12 cellular contexts compared by ENCODE assay signal in the genomic region with DNA sequence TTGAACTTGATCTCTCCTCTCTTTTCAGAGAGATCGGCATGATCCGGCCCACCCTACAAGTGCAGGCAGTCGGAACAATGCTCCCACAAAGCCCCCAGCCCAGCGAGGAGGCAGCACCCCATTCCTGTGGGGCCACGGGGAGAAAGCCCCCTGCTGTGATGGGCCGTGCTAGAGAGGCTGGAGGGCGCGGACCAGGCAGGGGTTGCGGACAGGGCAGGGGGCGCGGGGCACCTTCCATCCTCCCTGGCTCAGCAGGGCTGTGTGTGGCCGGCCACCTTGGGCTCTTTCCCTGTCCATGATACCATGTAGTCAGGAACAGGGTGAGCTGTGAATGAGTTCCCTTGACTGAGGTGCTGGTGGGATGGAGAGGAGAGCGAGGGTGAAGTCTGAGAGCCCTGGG.
A peak's percentile ranks its signal among the peaks of the same experiment; 100 is the strongest.
DNase-seq lines count a peak whose midpoint lies in the region; ATAC-seq and TF ChIP-seq lines count a peak whose summit lies in the region.
"Had no signal": no experiment of that assay in that cellular context is flagged by ENCODE, and none has a peak within 500 bp of the region (broad histone marks: within the 10 kb centered on the region; RNA-seq: fewer than 3 reads in every experiment).

No MANE protein-coding gene starts in this region.

- H3K9me3 ChIP-seq in psoas muscle, result no peaks in the 10 kb centered on the region

- no peak overlapping the region for H3K4me3 ChIP-seq in psoas muscle

- no peak for ATAC-seq in psoas muscle
- ATAC-seq: CD8-positive, alpha-beta T cell had no signal

- H3K27ac ChIP-seq in layer of hippocampus (ENCODE audit: low read depth, low read length) (peak overlapping the region; percentile 85), substantia nigra (ENCODE audit: low read depth, low read length, poor library complexity, severe bottlenecking) (peak overlapping the region; percentile 92), psoas muscle (no peak overlapping the region)
- H3K27ac ChIP-seq: 22Rv1 had no signal

- intact Hi-C loops in psoas muscle (cut with DNase I), result no loop called here

- DNase-seq in activated effector memory CD4-positive, alpha-beta T cell treated with anti-CD3 and anti-CD28 coated beads, Interleukin-2, amount 50 U/mL, for 16 hours, result peak; percentile 27
- no peak for DNase-seq in activated effector memory CD4-positive, alpha-beta T cell treated with Interleukin-2 at 50 U/mL for 16 hours
- DNase-seq in substantia nigra (lab: John Stamatoyannopoulos, UW), result no peak
- no peak for DNase-seq in psoas muscle
- DNase-seq in activated CD4-positive, alpha-beta T cell treated with anti-CD3 and anti-CD28 coated beads for 48 hours, result no peak
- no peak for DNase-seq in NCI-H1694 treated with DMSO at 0.1 percent for 48 hours (lab: John Stamatoyannopoulos, UW)
- DNase-seq: CD8-positive, alpha-beta T cell; COR-L47; DMS153; GF-D8 had no signal

- 79 to 85% (median 81%) methylated on average over 13 of the region's 13 CpGs for WGBS in psoas muscle, 3 donors

- H3K27me3 ChIP-seq in layer of hippocampus (ENCODE audit: control insufficient read depth, insufficient read depth, low read length) (peaks cover 3% of the 10 kb centered on the region), psoas muscle (ENCODE audit: insufficient read depth in 3 of 3, low read length in 2 of 3) (peaks cover 0 to 11% (median 7%) of the 10 kb centered on the region in 3 donors)

- no peak for TF ChIP-seq CTCF in psoas muscle (IDR thresholded peaks at IDR 0.05)

- no peaks in the 10 kb centered on the region for H3K36me3 ChIP-seq in psoas muscle (ENCODE audit: insufficient read depth in 1 of 2, low read depth in 1 of 2)

- H3K4me1 ChIP-seq in psoas muscle, result no peaks in the 10 kb centered on the region
